In genomic region chr4:90816754-90817153, GRCh38 we compare ENCODE assay signal across 2 cellular contexts.
TF ChIP-seq lines count a peak whose summit lies in the region.

No MANE protein-coding gene starts in this region.

TF ChIP-seq in WTC11, 78 proteins besides CTCF, POLR2A, EP300 and RAD21:
- TF ChIP-seq FOXP4 (CRISPR knock-in tag; IDR thresholded peaks at IDR 0.05) (no peak), CBFB (CRISPR knock-in tag; IDR thresholded peaks at IDR 0.05; ENCODE audit: low read depth) (no peak), GABPB1 (CRISPR knock-in tag; IDR thresholded peaks at IDR 0.05) (no peak), MXD4 (CRISPR knock-in tag; IDR thresholded peaks at IDR 0.05; ENCODE audit: borderline replicate concordance) (no peak), ZNF219 (CRISPR knock-in tag; IDR thresholded peaks at IDR 0.05; ENCODE audit: borderline replicate concordance) (no peak), TEAD4 (CRISPR knock-in tag; IDR thresholded peaks at IDR 0.05) (no peak), IRF2 (CRISPR knock-in tag; IDR thresholded peaks at IDR 0.05; ENCODE audit: borderline replicate concordance, low read depth) (no peak), ZNF396 (CRISPR knock-in tag; IDR thresholded peaks at IDR 0.05; ENCODE audit: borderline replicate concordance) (no peak), ZNF232 (CRISPR knock-in tag; IDR thresholded peaks at IDR 0.05) (no peak)
TF ChIP-seq in WTC11: peak in this region for 0.

TF ChIP-seq in neural cell, 6 proteins besides CTCF, POLR2A, EP300 and RAD21:
- TF ChIP-seq REST (IDR thresholded peaks at IDR 0.05; ENCODE audit: borderline replicate concordance): no peak
- no peak for TF ChIP-seq EZH2 (IDR thresholded peaks at IDR 0.05; ENCODE audit: borderline replicate concordance, insufficient read depth, low read length, poor library complexity, severe bottlenecking)
- TF ChIP-seq POLR2AphosphoS5 (IDR thresholded peaks at IDR 0.05): no peak
- no peak for TF ChIP-seq SMC3 (conservative IDR thresholded peaks at IDR 0.05; ENCODE audit: poor library complexity)
- no peak for TF ChIP-seq MXI1 (conservative IDR thresholded peaks at IDR 0.05; ENCODE audit: poor library complexity, severe bottlenecking)
- TF ChIP-seq TAF1 (IDR thresholded peaks at IDR 0.05; ENCODE audit: low read depth): no peak
